In the genomic region with DNA sequence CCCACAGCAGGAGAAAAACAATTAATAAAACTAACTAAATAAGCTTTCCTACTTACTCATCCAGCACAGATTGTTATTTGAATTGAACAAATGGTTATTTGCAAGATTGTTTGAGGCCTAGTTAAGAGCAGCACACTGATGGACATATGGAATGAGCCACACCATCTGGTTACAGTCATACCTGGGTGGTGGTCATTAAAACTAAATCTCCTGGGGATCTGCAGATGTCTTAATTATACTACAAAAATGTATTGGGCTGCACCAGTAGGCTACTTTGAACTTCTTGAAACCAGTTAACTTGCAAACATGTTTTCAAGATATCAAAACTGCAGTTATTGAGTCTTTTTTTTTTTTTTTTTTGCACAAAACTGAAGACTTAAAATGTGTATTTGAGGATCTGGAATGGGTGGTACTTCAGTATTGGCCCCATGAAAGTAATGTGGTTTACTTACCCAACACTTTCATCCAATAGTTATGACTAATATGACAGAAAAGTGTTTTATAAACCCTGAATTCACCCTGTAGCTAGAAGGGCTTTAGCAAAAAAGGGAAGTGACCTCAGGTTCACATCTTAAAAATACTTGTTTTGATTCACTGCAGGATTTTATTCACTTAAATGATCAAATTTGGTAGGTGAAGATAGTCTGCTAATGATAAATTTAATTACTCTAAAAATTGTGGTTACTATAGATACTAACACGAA, we compare ENCODE assay signal across 8 cellular contexts. TPM values are rescaled to one million over a fixed set of nuclear protein-coding genes. Genes with fewer than 3 reads are reported as not detected.
DNase-seq lines count a peak whose midpoint lies in the region; ATAC-seq and FAIRE-seq lines count a peak whose summit lies in the region.

No MANE protein-coding gene starts in this region.

- no peaks in the 10 kb centered on the region for H3K27me3 Mint-ChIP-seq in T-helper 1 cell treated with Interleukin-12 subunit alpha and Interleukin-12 subunit beta and Interleukin-4 antibody, amounts not matched to agents 30 μg/mL and 1 μg/mL, for 36 hours (ENCODE audit: low read depth)
- H3K27me3 Mint-ChIP-seq in activated CD4-positive, alpha-beta T cell treated with anti-CD3 and anti-CD28 coated beads, Interleukin-2, amount 10 ng/mL, durations not matched to agents 7 days and 5 days: no peaks in the 10 kb centered on the region

- peaks cover 14% of the 10 kb centered on the region for H3K9me3 Mint-ChIP-seq in T-helper 1 cell treated with Interleukin-12 subunit alpha and Interleukin-12 subunit beta and Interleukin-4 antibody, amounts not matched to agents 30 μg/mL and 1 μg/mL, for 36 hours
- peaks cover 11% of the 10 kb centered on the region for H3K9me3 Mint-ChIP-seq in activated CD4-positive, alpha-beta T cell treated with anti-CD3 and anti-CD28 coated beads, Interleukin-2, amount 10 ng/mL, durations not matched to agents 7 days and 5 days

- peak overlapping the region; percentile 8 for H3K27ac Mint-ChIP-seq in T-helper 1 cell treated with Interleukin-12 subunit alpha and Interleukin-12 subunit beta and Interleukin-4 antibody, amounts not matched to agents 30 μg/mL and 1 μg/mL, for 36 hours
- no peak overlapping the region for H3K27ac Mint-ChIP-seq in activated CD4-positive, alpha-beta T cell treated with anti-CD3 and anti-CD28 coated beads, Interleukin-2, amount 10 ng/mL, durations not matched to agents 7 days and 5 days

- no peak overlapping the region for H3K4me3 Mint-ChIP-seq in T-helper 1 cell treated with Interleukin-12 subunit alpha and Interleukin-12 subunit beta and Interleukin-4 antibody, amounts not matched to agents 30 μg/mL and 1 μg/mL, for 36 hours
- H3K4me3 Mint-ChIP-seq in activated CD4-positive, alpha-beta T cell treated with anti-CD3 and anti-CD28 coated beads, Interleukin-2, amount 10 ng/mL, durations not matched to agents 7 days and 5 days: no peak overlapping the region

- peaks cover 10% of the 10 kb centered on the region for H3K36me3 Mint-ChIP-seq in T-helper 1 cell treated with Interleukin-12 subunit alpha and Interleukin-12 subunit beta and Interleukin-4 antibody, amounts not matched to agents 30 μg/mL and 1 μg/mL, for 36 hours (ENCODE audit: low read depth)
- H3K36me3 Mint-ChIP-seq in activated CD4-positive, alpha-beta T cell treated with anti-CD3 and anti-CD28 coated beads, Interleukin-2, amount 10 ng/mL, durations not matched to agents 7 days and 5 days (ENCODE audit: low read depth): peaks cover 15% of the 10 kb centered on the region

- POLR2A ChIA-PET in activated CD4-positive, alpha-beta T cell treated with anti-CD3 and anti-CD28 coated beads, Interleukin-2, amount 10 ng/mL, durations not matched to agents 7 days and 5 days (lab: Charles Lee): interaction anchor here (0.6 kb wide), 1 partner anchor 83 kb away, joined by 6 read pairs; no protein-coding TSS in a partner anchor

- CTCF ChIA-PET in activated CD4-positive, alpha-beta T cell treated with anti-CD3 and anti-CD28 coated beads, Interleukin-2, amount 10 ng/mL, durations not matched to agents 7 days and 5 days (lab: Charles Lee): no interaction called here

- no peak for FAIRE-seq in urothelium cell line (lab: Jason Lieb, UNC)

- DNase-seq in AML-193 (lab: John Stamatoyannopoulos, UW) (peak; percentile 49 to 70), SHP77 (lab: John Stamatoyannopoulos, UW) (no peak), midbrain (lab: John Stamatoyannopoulos, UW) (no peak), urothelium cell line (ENCODE audit: low spot score) (no peak)
- no peak for DNase-seq in activated CD4-positive, alpha-beta T cell treated with anti-CD3 and anti-CD28 coated beads, Interleukin-2, amount 10 ng/mL, durations not matched to agents 7 days and 5 days

- ATAC-seq in GM19043 (IDR thresholded peaks at IDR 0.05; ENCODE audit: low read depth, unreplicated experiment) (peak; percentile 91), HG03135 (IDR thresholded peaks at IDR 0.05; ENCODE audit: unreplicated experiment) (peak; percentile 96)

- peaks cover 37% of the 10 kb centered on the region for H3K4me1 Mint-ChIP-seq in T-helper 1 cell treated with Interleukin-12 subunit alpha and Interleukin-12 subunit beta and Interleukin-4 antibody, amounts not matched to agents 30 μg/mL and 1 μg/mL, for 36 hours (ENCODE audit: low read depth)
- H3K4me1 Mint-ChIP-seq in activated CD4-positive, alpha-beta T cell treated with anti-CD3 and anti-CD28 coated beads, Interleukin-2, amount 10 ng/mL, durations not matched to agents 7 days and 5 days: peaks cover 44% of the 10 kb centered on the region

RNA-seq across cellular contexts. Expression of a gene that starts 10.8 kb away (rescaled TPM):
- 10 to 100 TPM; 59.9 to 80.1 TPM for total RNA-seq in activated CD4-positive, alpha-beta T cell treated with anti-CD3 and anti-CD28 coated beads, Interleukin-2, amount 10 ng/mL, durations not matched to agents 7 days and 5 days

Comparison
In these comparisons a context has a peak if more than half of its experiments do, and no peak if none do; other contexts are left out.
1. DNase-seq: peak in AML-193 (2 of 2); none in SHP77 (0 of 2), midbrain (single experiment), activated CD4-positive, alpha-beta T cell treated with anti-CD3 and anti-CD28 coated beads, Interleukin-2, amount 10 ng/mL, durations not matched to agents 7 days and 5 days (single experiment) and urothelium cell line (single experiment).